ENCODE assay signal across 8 cellular contexts in the genomic region with DNA sequence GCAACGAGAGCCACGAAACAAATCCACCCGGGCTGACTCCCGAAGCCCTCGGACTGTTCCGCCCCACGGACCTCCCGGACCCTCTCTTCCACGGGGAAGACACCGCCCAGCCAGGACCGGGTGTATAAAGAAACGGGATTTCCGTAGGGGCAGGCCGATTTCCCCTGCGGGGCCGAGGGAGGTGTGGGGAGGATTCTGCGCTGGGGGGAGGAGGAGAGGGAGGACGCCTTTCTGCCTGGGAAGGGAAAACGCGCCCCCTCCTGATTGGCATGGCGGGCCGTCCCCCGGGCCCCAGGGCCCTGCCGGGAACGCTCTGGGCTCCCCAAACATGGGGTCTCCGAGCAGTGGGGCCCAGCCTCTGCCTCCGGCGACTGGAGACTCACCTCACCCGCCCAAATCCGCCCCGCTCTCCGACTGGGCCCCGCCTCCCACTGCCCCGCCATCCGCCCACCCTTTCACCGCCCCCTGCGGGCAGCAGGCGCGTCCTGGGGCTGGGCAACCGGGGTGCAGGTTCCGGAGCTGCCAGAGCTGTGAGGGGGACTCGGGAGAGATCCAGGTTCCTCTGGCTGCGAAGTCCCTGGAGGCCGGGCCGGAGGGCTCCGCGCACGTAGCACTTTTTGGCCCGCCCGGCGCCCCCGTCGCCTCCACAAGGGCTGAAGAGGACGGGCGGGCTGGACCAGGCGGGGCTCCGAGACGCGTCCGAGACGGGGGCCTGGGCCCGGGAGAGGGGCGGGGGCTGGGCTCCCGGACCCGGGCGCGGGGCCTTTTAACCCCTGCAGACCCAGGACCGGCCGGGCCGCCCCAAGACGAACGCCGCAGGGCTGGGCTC. TPM values are rescaled to one million over a fixed set of nuclear protein-coding genes. Genes with fewer than 3 reads are reported as not detected.
DNase-seq lines count a peak whose midpoint lies in the region; ATAC-seq and TF ChIP-seq lines count a peak whose summit lies in the region.

No MANE protein-coding gene starts in this region.

- DNase-seq in A172 (ENCODE audit: low spot score) (peak; percentile 55), PC-3 (peak; percentile 51), heart left ventricle (peak in 4 of 5 donors; percentile 75 to 86 (median 82)), psoas muscle (peak in 1 of 2 donors; percentile 78), DMS53 (lab: John Stamatoyannopoulos, UW) (no peak)
- DNase-seq in activated naive CD4-positive, alpha-beta T cell treated with anti-CD3 and anti-CD28 coated beads for 36 hours: peak; percentile 64

- H3K27ac ChIP-seq in PC-3 (ENCODE audit: low read length) (peak overlapping the region; percentile 75), heart left ventricle (peak overlapping the region; percentile 89 to 99 (median 97)), psoas muscle (peak overlapping the region; percentile 87)

- 0 to 1% (median 1%) methylated on average over 23 to 73 of the region's 73 CpGs for whole genome bisulfite sequencing in heart left ventricle, 4 donors
- WGBS in psoas muscle, 3 donors: 1% methylated on average over 39 to 73 of the region's 73 CpGs

- POLR2A ChIA-PET in PC-3 (lab: Charles Lee; ENCODE audit: unreplicated experiment): interaction anchor here (0.5 to 1.8 kb wide), 15 partner anchors 15 to 582 kb away, joined by 3 to 23 read pairs (median 11); partner anchors contain the start of genes GID8, HELZ2 and TPD52L2

- peaks cover 8% of the 10 kb centered on the region for H3F3A ChIP-seq in PC-3 (ENCODE audit: low read length, unreplicated experiment)

- peaks cover 24% of the 10 kb centered on the region for H4K20me1 ChIP-seq in PC-3 (ENCODE audit: low read length)

- H3K9me3 Mint-ChIP-seq in activated naive CD4-positive, alpha-beta T cell treated with anti-CD3 and anti-CD28 coated beads for 36 hours: peaks cover 7% of the 10 kb centered on the region

- intact Hi-C loops in PC-3 (cut with micrococcal nuclease): loop anchor here (1.0 kb wide), 1 partner anchor 78 kb away; no protein-coding TSS in a partner anchor
- intact Hi-C loops in activated naive CD4-positive, alpha-beta T cell treated with anti-CD3 and anti-CD28 coated beads for 36 hours (cut with micrococcal nuclease): loop anchor here (1.0 to 2.0 kb wide), 5 partner anchors 17 to 304 kb away; partner anchors contain the start of genes PTK6 and YTHDF1
- intact Hi-C loops in heart left ventricle (cut with DNase I): loop anchor here in 6 of 10 donors (1.0 to 10.0 kb wide), 4 partner anchors 23 to 78 kb away; no protein-coding TSS in a partner anchor
- intact Hi-C loops in psoas muscle (cut with DNase I): loop anchor here (1.0 to 2.0 kb wide), 2 partner anchors 23 to 24 kb away; no protein-coding TSS in a partner anchor

- TF ChIP-seq CTCF in PC-3 (conservative IDR thresholded peaks at IDR 0.05; ENCODE audit: low read depth, low read length): 0 out of 2 replicates have a peak, but pooled peaks have one; percentile 35
- TF ChIP-seq CTCF in heart left ventricle (IDR thresholded peaks at IDR 0.05): peak in 11 of 12 donors; percentile 0 to 67 (median 44)
- TF ChIP-seq CTCF in psoas muscle (IDR thresholded peaks at IDR 0.05): peak; percentile 32

- CTCF ChIA-PET in PC-3 (lab: Charles Lee): interaction anchor here (0.6 to 1.7 kb wide), 3 partner anchors 18 to 286 kb away, joined by 3 to 21 read pairs (median 4); partner anchors contain the start of gene PTK6
- CTCF ChIA-PET in activated naive CD4-positive, alpha-beta T cell treated with anti-CD3 and anti-CD28 coated beads for 36 hours (lab: Charles Lee): interaction anchor here (0.6 to 1.9 kb wide), 2 partner anchors 23 to 187 kb away, joined by 3 to 8 read pairs; no protein-coding TSS in a partner anchor

- TF ChIP-seq POLR2A in heart left ventricle (IDR thresholded peaks at IDR 0.05): no peak

- peaks cover 27% of the 10 kb centered on the region for H3K79me2 ChIP-seq in PC-3 (ENCODE audit: low read length)

- H3K27me3 ChIP-seq in PC-3 (ENCODE audit: low read length) (no peaks in the 10 kb centered on the region), heart left ventricle (no peaks in the 10 kb centered on the region), psoas muscle (ENCODE audit: insufficient read depth in 3 of 3, low read length in 2 of 3) (no peaks in the 10 kb centered on the region)

- peaks cover 8% of the 10 kb centered on the region for H3K4me1 Mint-ChIP-seq in activated naive CD4-positive, alpha-beta T cell treated with anti-CD3 and anti-CD28 coated beads for 36 hours (ENCODE audit: low read depth)

- BruUV-seq in PC-3 (replicated peaks; lab: Mats Ljungman, UMichigan): TSS peak; percentile 59

- no peak overlapping the region for H3K27ac Mint-ChIP-seq in activated naive CD4-positive, alpha-beta T cell treated with anti-CD3 and anti-CD28 coated beads for 36 hours

- peaks cover 24% of the 10 kb centered on the region for H3K36me3 Mint-ChIP-seq in activated naive CD4-positive, alpha-beta T cell treated with anti-CD3 and anti-CD28 coated beads for 36 hours (ENCODE audit: low read depth)

- peak overlapping the region; percentile 84 for H2AFZ ChIP-seq in PC-3 (ENCODE audit: low read length)

- H3K36me3 ChIP-seq in PC-3 (ENCODE audit: low read depth, low read length) (peaks cover 24% of the 10 kb centered on the region), heart left ventricle (peaks cover 0 to 21% (median 2%) of the 10 kb centered on the region in 9 donors), psoas muscle (ENCODE audit: insufficient read depth in 1 of 2, low read depth in 1 of 2) (peaks cover 0 to 24% of the 10 kb centered on the region in 2 donors)

- H3K9ac ChIP-seq in PC-3 (ENCODE audit: low read length): peak overlapping the region; percentile 93

- H3K9me2 ChIP-seq in PC-3 (replicated peaks; ENCODE audit: low read length): no peaks in the 10 kb centered on the region

- H3K4me2 ChIP-seq in PC-3 (ENCODE audit: low read length): peak overlapping the region; percentile 93

- H3K9me3 ChIP-seq in PC-3 (ENCODE audit: low read length): no peaks in the 10 kb centered on the region
- peaks cover 0 to 9% (median 0%) of the 10 kb centered on the region in 12 donors for H3K9me3 ChIP-seq in heart left ventricle
- no peaks in the 10 kb centered on the region for H3K9me3 ChIP-seq in psoas muscle

- H3K27me3 Mint-ChIP-seq in activated naive CD4-positive, alpha-beta T cell treated with anti-CD3 and anti-CD28 coated beads for 36 hours (ENCODE audit: low read depth): peaks cover 3% of the 10 kb centered on the region

- H3K4me3 Mint-ChIP-seq in activated naive CD4-positive, alpha-beta T cell treated with anti-CD3 and anti-CD28 coated beads for 36 hours: peak overlapping the region; percentile 66

- H3K4me1 ChIP-seq in PC-3 (ENCODE audit: insufficient read depth, low read length) (peaks cover 13% of the 10 kb centered on the region), heart left ventricle (peaks cover 0 to 35% (median 22%) of the 10 kb centered on the region in 12 donors), psoas muscle (peaks cover 19% of the 10 kb centered on the region)

- peak overlapping the region; percentile 99 for H3K4me3 ChIP-seq in PC-3 (ENCODE audit: low read length)
- peak overlapping the region; percentile 73 to 98 (median 88) for H3K4me3 ChIP-seq in heart left ventricle
- H3K4me3 ChIP-seq in psoas muscle: peak overlapping the region; percentile 80

- peak; percentile 50 for ATAC-seq in GM18511 (IDR thresholded peaks at IDR 0.05; ENCODE audit: unreplicated experiment)
- ATAC-seq in HG03045 (IDR thresholded peaks at IDR 0.05; ENCODE audit: unreplicated experiment): peak; percentile 37
- ATAC-seq in PC-3: peak; percentile 51
- ATAC-seq in heart left ventricle: peak; percentile 20 to 67 (median 57)
- peak; percentile 63 to 79 (median 68) for ATAC-seq in psoas muscle

RNA-seq across cellular contexts. Expression of gene PPDPF, which starts 0.6 kb away (rescaled TPM):
- 67.4 and 70.6 TPM in 2 replicates for total RNA-seq in A172 (2014; rRNA removed; shearing (Covaris generic))
- 245 and 256 TPM in 2 replicates for total RNA-seq in PC-3 (2014; rRNA removed)
- 100 to 1,000 TPM; 189 to 194 TPM for total RNA-seq in activated naive CD4-positive, alpha-beta T cell treated with anti-CD3 and anti-CD28 coated beads for 36 hours
- 100 to 1,000 TPM; 182 to 424 (median 235) TPM for total RNA-seq in heart left ventricle
- 100 to 1,000 TPM; 318 to 442 TPM for polyA plus RNA-seq in heart left ventricle
- 100 to 1,000 TPM; 130 to 198 (median 155) TPM for total RNA-seq in psoas muscle
- polyA plus RNA-seq in psoas muscle: 100 to 1,000 TPM; 134 to 158 (median 142) TPM

RNA-seq across cellular contexts. Expression of gene PTK6, which starts 17.2 kb away (rescaled TPM):
- 2.0 and 2.4 TPM in 2 replicates for total RNA-seq in A172 (2014; rRNA removed; shearing (Covaris generic))
- total RNA-seq in PC-3 (2014; rRNA removed) (11.1 and 15.1 TPM in 2 replicates), heart left ventricle (under 1 TPM in 3 of 9 donors, not detected in 6; 0.10 to 0.29 (median 0.14) TPM), psoas muscle (under 1 TPM in 1 of 4 donors, not detected in 3; 0.06 TPM)
- total RNA-seq in activated naive CD4-positive, alpha-beta T cell treated with anti-CD3 and anti-CD28 coated beads for 36 hours: under 1 TPM; 0.35 to 0.38 TPM
- polyA plus RNA-seq in heart left ventricle (under 1 TPM in 1 of 2 donors, not detected in 1; 0.04 TPM), psoas muscle (under 1 TPM in 2 of 3 donors, not detected in 1; 0.04 TPM)

RNA-seq across cellular contexts. Expression of gene EEF1A2, which starts 21.1 kb away (rescaled TPM):
- 88.1 and 91.0 TPM in 2 replicates for total RNA-seq in A172 (2014; rRNA removed; shearing (Covaris generic))
- 463 and 559 TPM in 2 replicates for total RNA-seq in PC-3 (2014; rRNA removed)
- total RNA-seq in activated naive CD4-positive, alpha-beta T cell treated with anti-CD3 and anti-CD28 coated beads for 36 hours: under 1 TPM in 1 of 2 experiments, not detected in 1; 0.12 TPM
- 1,000 to 10,000 TPM in 7 of 9 donors, 100 to 1,000 TPM in 2; 791 to 1,794 (median 1,550) TPM for total RNA-seq in heart left ventricle
- polyA plus RNA-seq in heart left ventricle: 1,000 to 10,000 TPM; 1,276 to 1,345 TPM
- total RNA-seq in psoas muscle: 1,000 to 10,000 TPM; 1,781 to 2,126 (median 2,004) TPM
- 1,000 to 10,000 TPM in 2 of 3 donors, 100 to 1,000 TPM in 1; 952 to 1,898 (median 1,229) TPM for polyA plus RNA-seq in psoas muscle

RNA-seq across cellular contexts. Expression of gene SRMS, which starts 27.6 kb away (rescaled TPM):
- total RNA-seq in A172 (2014; rRNA removed; shearing (Covaris generic)): not detected in 2 replicates
- total RNA-seq in PC-3 (2014; rRNA removed) (0.22 and 0.63 TPM in 2 replicates), heart left ventricle (not detected), psoas muscle (not detected)
- total RNA-seq in activated naive CD4-positive, alpha-beta T cell treated with anti-CD3 and anti-CD28 coated beads for 36 hours: not detected
- polyA plus RNA-seq in heart left ventricle (not detected), psoas muscle (not detected)

RNA-seq across cellular contexts. Expression of gene FNDC11, which starts 34.0 kb away (rescaled TPM):
- total RNA-seq in A172 (2014; rRNA removed; shearing (Covaris generic)): 1.8 and 2.9 TPM in 2 replicates
- total RNA-seq in PC-3 (2014; rRNA removed): 0.40 and 1.8 TPM in 2 replicates
- under 1 TPM in 1 of 2 experiments, not detected in 1; 0.10 TPM for total RNA-seq in activated naive CD4-positive, alpha-beta T cell treated with anti-CD3 and anti-CD28 coated beads for 36 hours
- under 1 TPM in 4 of 9 donors, not detected in 5; 0.16 to 0.23 (median 0.19) TPM for total RNA-seq in heart left ventricle
- under 1 TPM; 0.08 to 0.14 TPM for polyA plus RNA-seq in heart left ventricle
- under 1 TPM in 1 of 4 donors, not detected in 3; 0.14 TPM for total RNA-seq in psoas muscle
- polyA plus RNA-seq in psoas muscle: under 1 TPM in 2 of 3 donors, not detected in 1; 0.07 to 0.08 TPM

Comparison
In these comparisons a context has a peak if more than half of its experiments do, and no peak if none do; other contexts are left out.
1. RNA of gene EEF1A2, which starts 21.1 kb away (total RNA-seq): 1,781 to 2,126 TPM in psoas muscle, 791 to 1,794 TPM in heart left ventricle, 463 to 559 TPM in PC-3 and 88.1 to 91.0 TPM in A172; 0.12 TPM in activated naive CD4-positive, alpha-beta T cell treated with anti-CD3 and anti-CD28 coated beads for 36 hours; every median in the first group is over 10 times any median in the second.
2. Peak in every context shown above with its lines, with median percentiles within 50 percentile points of each other: ATAC-seq, H3K27ac ChIP-seq, H3K4me3 ChIP-seq and CTCF ChIP-seq.